ENCODE assay signal across 8 cellular contexts in genomic region chr9:112443200-112443599, GRCh38. TPM values are rescaled to one million over a fixed set of nuclear protein-coding genes. Genes with fewer than 3 reads are reported as not detected.
A peak's percentile ranks its signal among the peaks of the same experiment; 100 is the strongest.
DNase-seq lines count a peak whose midpoint lies in the region; ATAC-seq and TF ChIP-seq lines count a peak whose summit lies in the region.

No MANE protein-coding gene starts in this region.

- TF ChIP-seq CTCF in cardiac muscle cell (IDR thresholded peaks at IDR 0.05; ENCODE audit: low read depth, low read length), result peak; percentile 56
- TF ChIP-seq CTCF in OCI-LY7 (conservative IDR thresholded peaks at IDR 0.05; ENCODE audit: low read length), result peak; percentile 79
- peak; percentile 54 for TF ChIP-seq CTCF in progenitor cell of endocrine pancreas (IDR thresholded peaks at IDR 0.05; ENCODE audit: unreplicated experiment)

- H3K27me3 Mint-ChIP-seq in progenitor cell of endocrine pancreas, result no peaks in the 10 kb centered on the region

- H3K27me3 ChIP-seq in cardiac muscle cell, result no peaks in the 10 kb centered on the region

- DNase-seq in cardiac muscle cell (ENCODE audit: low read depth in 1 of 2, low spot score in 1 of 2) (peak in 1 of 2 donors; percentile 41), cardiac septum (ENCODE audit: low spot score) (no peak), OCI-LY7 (ENCODE audit: low spot score) (peak; percentile 39), dermis microvascular lymphatic vessel endothelial cell (ENCODE audit: low read depth in 2 of 2) (peak; percentile 25 to 40), progenitor cell of endocrine pancreas (ENCODE audit: low spot score, unreplicated experiment) (no peak), NCI-H2107 treated with DMSO at 0.1 percent for 48 hours (lab: John Stamatoyannopoulos, UW; ENCODE audit: unreplicated experiment) (no peak)

- H3K9me3 ChIP-seq in cardiac muscle cell (ENCODE audit: low read depth), result no peaks in the 10 kb centered on the region
- H3K9me3 ChIP-seq in OCI-LY7 (ENCODE audit: low read length), result no peaks in the 10 kb centered on the region

- intact Hi-C loops in cardiac septum (cut with DNase I), result loop anchor here (10.0 kb wide), 2 partner anchors 272 to 372 kb away; partner anchors contain the start of gene INIP
- intact Hi-C loops in OCI-LY7 (cut with micrococcal nuclease; ENCODE audit: unreplicated experiment), result loop anchor here (2.0 to 5.0 kb wide), 3 partner anchors 274 to 379 kb away; no protein-coding TSS in a partner anchor

- no peak overlapping the region for H2AFZ ChIP-seq in OCI-LY7 (ENCODE audit: low read length)

- BruUV-seq in OCI-LY7 (replicated peaks; lab: Mats Ljungman, UMichigan), result no TSS peak

- ATAC-seq in HG02623 (IDR thresholded peaks at IDR 0.05; ENCODE audit: unreplicated experiment), result no peak
- no peak for ATAC-seq in HG03378 (IDR thresholded peaks at IDR 0.05; ENCODE audit: unreplicated experiment)

- no peak overlapping the region for H3K4me3 Mint-ChIP-seq in progenitor cell of endocrine pancreas (ENCODE audit: low read depth)

- H3K4me3 ChIP-seq in cardiac muscle cell (no peak overlapping the region), OCI-LY7 (ENCODE audit: low read depth, low read length, poor library complexity, severe bottlenecking) (no peak overlapping the region)

- no peaks in the 10 kb centered on the region for H4K20me1 ChIP-seq in OCI-LY7 (ENCODE audit: insufficient read depth, low read length)

- H3K4me1 ChIP-seq in cardiac muscle cell (ENCODE audit: low read depth) (no peaks in the 10 kb centered on the region), OCI-LY7 (ENCODE audit: insufficient read depth, low read length, poor library complexity, severe bottlenecking) (peaks cover 12% of the 10 kb centered on the region)

- H3K36me3 Mint-ChIP-seq in progenitor cell of endocrine pancreas (ENCODE audit: insufficient read depth), result peaks cover 8% of the 10 kb centered on the region

- H3K27ac Mint-ChIP-seq in progenitor cell of endocrine pancreas, result no peak overlapping the region

- H3K9me2 ChIP-seq in OCI-LY7 (ENCODE audit: insufficient read depth, low read length), result no peaks in the 10 kb centered on the region

- POLR2A ChIA-PET in OCI-LY7 (lab: Charles Lee), result interaction anchor here (0.6 to 1.1 kb wide), 3 partner anchors 90 to 270 kb away, joined by 3 read pairs; no protein-coding TSS in a partner anchor

- peaks cover 6% of the 10 kb centered on the region for H3K4me1 Mint-ChIP-seq in progenitor cell of endocrine pancreas (ENCODE audit: low read depth)

- H3K27ac ChIP-seq in cardiac muscle cell (no peak overlapping the region), OCI-LY7 (ENCODE audit: low read depth, low read length, poor library complexity, severe bottlenecking) (no peak overlapping the region)

- H3K36me3 ChIP-seq in cardiac muscle cell (peaks cover 8% of the 10 kb centered on the region), OCI-LY7 (ENCODE audit: insufficient read depth, low read length) (no peaks in the 10 kb centered on the region; the same call in 1 of the 2 replicates)

- H3K79me2 ChIP-seq in OCI-LY7 (ENCODE audit: insufficient read depth, low read depth, low read length), result no peaks in the 10 kb centered on the region

- CTCF ChIA-PET in OCI-LY7 (lab: Charles Lee; ENCODE audit: unreplicated experiment), result no interaction called here

- no peaks in the 10 kb centered on the region for H3K9me3 Mint-ChIP-seq in progenitor cell of endocrine pancreas (ENCODE audit: low read depth)

- H3K4me2 ChIP-seq in OCI-LY7 (ENCODE audit: low read length), result no peak overlapping the region

RNA-seq across cellular contexts. Expression of gene KIAA1958, which starts 43.4 kb away (rescaled TPM):
- total RNA-seq in cardiac muscle cell, result 10.9 and 20.1 TPM in 2 replicates
- 9.9 and 16.6 TPM in 2 replicates for polyA plus RNA-seq in cardiac muscle cell
- total RNA-seq in cardiac septum, result 5.3 TPM
- 13.4 and 15.4 TPM in 2 replicates for total RNA-seq in OCI-LY7 (2014; rRNA removed; shearing (Covaris generic))
- total RNA-seq in OCI-LY7 (2022), result 19.8 and 21.2 TPM in 2 replicates
- 1.0 and 2.4 TPM in 2 replicates for total RNA-seq in dermis microvascular lymphatic vessel endothelial cell
- 51.1 and 55.3 TPM in 2 replicates for total RNA-seq in progenitor cell of endocrine pancreas

Comparison
In these comparisons a context has a peak if more than half of its experiments do, and no peak if none do; other contexts are left out.
1. DNase-seq: peak in OCI-LY7 (single experiment) and dermis microvascular lymphatic vessel endothelial cell (2 of 2); none in cardiac septum (single experiment), progenitor cell of endocrine pancreas (single experiment) and NCI-H2107 treated with DMSO at 0.1 percent for 48 hours (single experiment).
2. Peak in every context shown above with its lines, with median percentiles within 50 percentile points of each other: CTCF ChIP-seq.